In genomic region chr11:64861227-64861970, GRCh38 we compare ENCODE assay signal across 1 cellular context.
A peak's percentile ranks its signal among the peaks of the same experiment; 100 is the strongest.
TF ChIP-seq lines count a peak whose summit lies in the region.

No MANE protein-coding gene starts in this region.

TF ChIP-seq in HepG2, 621 proteins besides CTCF, POLR2A, EP300 and RAD21:
- TF ChIP-seq ZBTB40 (IDR thresholded peaks at IDR 0.05): peak; percentile 90
- peak; percentile 99 for TF ChIP-seq ZBTB40 (CRISPR knock-in tag; IDR thresholded peaks at IDR 0.05)
- TF ChIP-seq ZNF615 (CRISPR knock-in tag; IDR thresholded peaks at IDR 0.05; ENCODE audit: borderline replicate concordance): no peak
- TF ChIP-seq GABPA (IDR thresholded peaks at IDR 0.05; ENCODE audit: low read depth, low read length): no peak
- peak; percentile 19; the same call in 1 of the 2 replicates for TF ChIP-seq GABPA (CRISPR knock-in tag; IDR thresholded peaks at IDR 0.05; ENCODE audit: low read depth)
- no peak for TF ChIP-seq NFKBIZ (CRISPR knock-in tag; IDR thresholded peaks at IDR 0.05)
- no peak for TF ChIP-seq HOXA7 (CRISPR knock-in tag; IDR thresholded peaks at IDR 0.05)
TF ChIP-seq in HepG2: peak in this region for 2.
